1 cellular context compared by ENCODE assay signal in the genomic region with DNA sequence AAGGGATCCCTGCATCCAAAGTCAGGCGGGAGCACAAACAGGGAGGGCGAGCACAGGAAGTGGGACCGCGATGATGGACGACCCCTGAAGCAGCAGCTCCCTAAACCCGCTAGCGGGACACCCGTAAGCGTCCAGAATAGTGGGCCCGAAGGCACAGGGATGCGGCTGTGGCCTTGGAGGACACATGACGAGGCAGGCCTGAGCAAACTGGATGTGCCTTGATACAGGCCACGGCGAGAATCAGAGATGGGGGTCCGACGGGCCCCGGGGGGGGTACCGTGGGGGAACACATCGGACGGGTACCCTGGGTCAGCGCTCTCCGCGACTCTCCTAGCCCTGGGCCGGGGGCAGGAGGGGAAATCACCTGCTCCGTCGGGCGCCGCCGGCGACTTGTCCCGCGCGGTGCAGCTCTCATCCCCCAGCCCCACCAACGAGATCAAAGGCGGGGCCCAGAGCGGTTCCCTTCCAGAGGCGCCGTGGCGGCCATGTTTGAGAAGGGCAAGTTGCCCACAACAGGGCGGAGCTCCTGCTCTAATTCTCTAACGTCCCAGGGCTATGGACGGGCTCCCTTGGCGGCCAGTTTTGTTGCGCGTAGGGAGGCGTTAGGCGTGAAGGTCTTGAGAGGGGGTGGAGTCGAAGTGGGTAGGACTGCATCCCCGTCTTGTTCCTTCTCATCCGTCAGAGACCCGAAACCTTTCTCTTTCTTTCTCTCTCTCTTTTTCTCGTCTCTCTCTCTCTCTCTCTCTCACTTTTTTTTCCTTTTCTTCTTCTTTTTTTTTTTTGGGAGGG.
TF ChIP-seq lines count a peak whose summit lies in the region.

Gene CUEDC2 (minus strand): TSS at position 413 of the 789 bp plus-strand sequence. CDS start 7,386 bp downstream, outside the sequence.

TF ChIP-seq in HEK293, 187 proteins besides CTCF, POLR2A, EP300 and RAD21 (continued from another document and continues in another):
- TF ChIP-seq ZNF335 (tag by site-specific recombination; conservative IDR thresholded peaks at IDR 0.05): peak; percentile 97
- TF ChIP-seq PRDM10 (tag by site-specific recombination; IDR thresholded peaks at IDR 0.05): peak; percentile 93
- TF ChIP-seq, protein P1, sequence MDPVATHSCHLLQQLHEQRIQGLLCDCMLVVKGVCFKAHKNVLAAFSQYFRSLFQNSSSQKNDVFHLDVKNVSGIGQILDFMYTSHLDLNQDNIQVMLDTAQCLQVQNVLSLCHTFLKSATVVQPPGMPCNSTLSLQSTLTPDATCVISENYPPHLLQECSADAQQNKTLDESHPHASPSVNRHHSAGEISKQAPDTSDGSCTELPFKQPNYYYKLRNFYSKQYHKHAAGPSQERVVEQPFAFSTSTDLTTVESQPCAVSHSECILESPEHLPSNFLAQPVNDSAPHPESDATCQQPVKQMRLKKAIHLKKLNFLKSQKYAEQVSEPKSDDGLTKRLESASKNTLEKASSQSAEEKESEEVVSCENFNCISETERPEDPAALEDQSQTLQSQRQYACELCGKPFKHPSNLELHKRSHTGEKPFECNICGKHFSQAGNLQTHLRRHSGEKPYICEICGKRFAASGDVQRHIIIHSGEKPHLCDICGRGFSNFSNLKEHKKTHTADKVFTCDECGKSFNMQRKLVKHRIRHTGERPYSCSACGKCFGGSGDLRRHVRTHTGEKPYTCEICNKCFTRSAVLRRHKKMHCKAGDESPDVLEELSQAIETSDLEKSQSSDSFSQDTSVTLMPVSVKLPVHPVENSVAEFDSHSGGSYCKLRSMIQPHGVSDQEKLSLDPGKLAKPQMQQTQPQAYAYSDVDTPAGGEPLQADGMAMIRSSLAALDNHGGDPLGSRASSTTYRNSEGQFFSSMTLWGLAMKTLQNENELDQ (tag by site-specific recombination; IDR thresholded peaks at IDR 0.05; ENCODE audit: low read depth): no peak
- TF ChIP-seq ZNF585B (tag by site-specific recombination; IDR thresholded peaks at IDR 0.05): no peak
- no peak for TF ChIP-seq SCRT1 (tag by site-specific recombination; IDR thresholded peaks at IDR 0.05; ENCODE audit: borderline replicate concordance)
- TF ChIP-seq ZFP3 (tag by site-specific recombination; IDR thresholded peaks at IDR 0.05; ENCODE audit: low read depth): no peak
- TF ChIP-seq ZBTB44 (tag by site-specific recombination; IDR thresholded peaks at IDR 0.05): peak; percentile 85
- TF ChIP-seq ZNF701 (tag by site-specific recombination; IDR thresholded peaks at IDR 0.05): no peak
- no peak for TF ChIP-seq ZNF48 (tag by site-specific recombination; IDR thresholded peaks at IDR 0.05)
- peak; percentile 60 for TF ChIP-seq OVOL3 (tag by site-specific recombination; IDR thresholded peaks at IDR 0.05)
- TF ChIP-seq SP7 (tag by site-specific recombination; IDR thresholded peaks at IDR 0.05): peak; percentile 92
- peak; percentile 50; the same call in 1 of the 2 replicates for TF ChIP-seq KLF10 (tag by site-specific recombination; IDR thresholded peaks at IDR 0.05)
- TF ChIP-seq ZBTB10 (tag by site-specific recombination; IDR thresholded peaks at IDR 0.05): peak; percentile 87
- TF ChIP-seq ZNF571 (tag by site-specific recombination; IDR thresholded peaks at IDR 0.05): no peak
- TF ChIP-seq HOXA7 (CRISPR knock-in tag; IDR thresholded peaks at IDR 0.05; ENCODE audit: borderline replicate concordance): no peak
- TF ChIP-seq ZNF677 (tag by site-specific recombination; IDR thresholded peaks at IDR 0.05): no peak
- TF ChIP-seq ZNF707 (tag by site-specific recombination; IDR thresholded peaks at IDR 0.05): no peak
- peak; percentile 98 for TF ChIP-seq YY1 (tag by site-specific recombination; IDR thresholded peaks at IDR 0.05)
- no peak for TF ChIP-seq GLI2 (tag by site-specific recombination; IDR thresholded peaks at IDR 0.05; ENCODE audit: borderline replicate concordance, low read depth)
- TF ChIP-seq ZNF416 (tag by site-specific recombination; IDR thresholded peaks at IDR 0.05): no peak
- no peak for TF ChIP-seq ZNF362 (tag by site-specific recombination; IDR thresholded peaks at IDR 0.05)
- no peak for TF ChIP-seq ZNF311 (tag by site-specific recombination; IDR thresholded peaks at IDR 0.05; ENCODE audit: borderline replicate concordance)
- no peak; the same call in 1 of the 2 replicates for TF ChIP-seq KLF17 (tag by site-specific recombination; IDR thresholded peaks at IDR 0.05)
- no peak for TF ChIP-seq FEZF1 (tag by site-specific recombination; IDR thresholded peaks at IDR 0.05)
- TF ChIP-seq ZNF184 (tag by site-specific recombination; IDR thresholded peaks at IDR 0.05): 0 out of 2 replicates have a peak, but pooled peaks have one; percentile 40
- TF ChIP-seq, protein P2, sequence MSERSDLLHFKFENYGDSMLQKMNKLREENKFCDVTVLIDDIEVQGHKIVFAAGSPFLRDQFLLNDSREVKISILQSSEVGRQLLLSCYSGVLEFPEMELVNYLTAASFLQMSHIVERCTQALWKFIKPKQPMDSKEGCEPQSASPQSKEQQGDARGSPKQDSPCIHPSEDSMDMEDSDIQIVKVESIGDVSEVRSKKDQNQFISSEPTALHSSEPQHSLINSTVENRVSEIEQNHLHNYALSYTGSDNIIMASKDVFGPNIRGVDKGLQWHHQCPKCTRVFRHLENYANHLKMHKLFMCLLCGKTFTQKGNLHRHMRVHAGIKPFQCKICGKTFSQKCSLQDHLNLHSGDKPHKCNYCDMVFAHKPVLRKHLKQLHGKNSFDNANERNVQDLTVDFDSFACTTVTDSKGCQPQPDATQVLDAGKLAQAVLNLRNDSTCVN (tag by site-specific recombination; optimal IDR thresholded peaks at IDR 0.05): peak; percentile 56
- no peak for TF ChIP-seq ZNF24 (tag by site-specific recombination; IDR thresholded peaks at IDR 0.05)
- TF ChIP-seq ZBTB20 (tag by site-specific recombination; IDR thresholded peaks at IDR 0.05): peak; percentile 91
- TF ChIP-seq, protein P3, sequence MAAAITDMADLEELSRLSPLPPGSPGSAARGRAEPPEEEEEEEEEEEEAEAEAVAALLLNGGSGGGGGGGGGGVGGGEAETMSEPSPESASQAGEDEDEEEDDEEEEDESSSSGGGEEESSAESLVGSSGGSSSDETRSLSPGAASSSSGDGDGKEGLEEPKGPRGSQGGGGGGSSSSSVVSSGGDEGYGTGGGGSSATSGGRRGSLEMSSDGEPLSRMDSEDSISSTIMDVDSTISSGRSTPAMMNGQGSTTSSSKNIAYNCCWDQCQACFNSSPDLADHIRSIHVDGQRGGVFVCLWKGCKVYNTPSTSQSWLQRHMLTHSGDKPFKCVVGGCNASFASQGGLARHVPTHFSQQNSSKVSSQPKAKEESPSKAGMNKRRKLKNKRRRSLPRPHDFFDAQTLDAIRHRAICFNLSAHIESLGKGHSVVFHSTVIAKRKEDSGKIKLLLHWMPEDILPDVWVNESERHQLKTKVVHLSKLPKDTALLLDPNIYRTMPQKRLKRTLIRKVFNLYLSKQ (tag by site-specific recombination; IDR thresholded peaks at IDR 0.05; ENCODE audit: borderline replicate concordance): no peak
- peak; percentile 66 for TF ChIP-seq WT1 (tag by site-specific recombination; IDR thresholded peaks at IDR 0.05)
- TF ChIP-seq ZNF692 (tag by site-specific recombination; IDR thresholded peaks at IDR 0.05): peak; percentile 88
- no peak for TF ChIP-seq ELK4 (IDR thresholded peaks at IDR 0.05; ENCODE audit: borderline replicate concordance, low read depth, low read length)
- no peak for TF ChIP-seq ZNF19 (tag by site-specific recombination; IDR thresholded peaks at IDR 0.05; ENCODE audit: low read depth)
- TF ChIP-seq ZNF324 (tag by site-specific recombination; IDR thresholded peaks at IDR 0.05): peak; percentile 93
- TF ChIP-seq ZNF140 (tag by site-specific recombination; IDR thresholded peaks at IDR 0.05): no peak
- no peak for TF ChIP-seq ZNF214 (tag by site-specific recombination; IDR thresholded peaks at IDR 0.05; ENCODE audit: borderline replicate concordance)
- TF ChIP-seq ZNF10 (tag by site-specific recombination; IDR thresholded peaks at IDR 0.05): 0 out of 2 replicates have a peak, but pooled peaks have one; percentile 46
- no peak for TF ChIP-seq ZNF112 (tag by site-specific recombination; IDR thresholded peaks at IDR 0.05)
- no peak for TF ChIP-seq ZNF23 (tag by site-specific recombination; IDR thresholded peaks at IDR 0.05; ENCODE audit: borderline replicate concordance)
